20 cellular contexts compared by ENCODE assay signal in genomic region chr6:118168421-118168820, GRCh38.
"Had no signal": no experiment of that assay in that cellular context is flagged by ENCODE, and none has a peak within 500 bp of the region (broad histone marks: within the 10 kb centered on the region; RNA-seq: fewer than 3 reads in every experiment).

No MANE protein-coding gene starts in this region.

- DNase-seq: dorsolateral prefrontal cortex; effector CD8-positive, alpha-beta T cell; foreskin melanocyte; head of caudate nucleus; kidney glomerular epithelial cell; mammary epithelial cell; mucosa of descending colon; naive thymus-derived CD8-positive, alpha-beta T cell; psoas muscle; retina; right lobe of liver; spleen; stimulated activated CD4-positive, alpha-beta T cell treated with anti-CD3 and anti-CD28 coated beads, Interleukin-15, amount 100 ng/mL, for 24 hours; stimulated activated CD4-positive, alpha-beta T cell treated with anti-CD3 and anti-CD28 coated beads, Interleukin-1b, Interleukin-23, amount 100 ng/mL, for 48 hours; stimulated activated CD4-positive, alpha-beta T cell treated with anti-CD3 and anti-CD28 coated beads, Interleukin-4, amount 100 ng/mL, for 24 hours; stimulated activated naive B cell treated with anti-CD40 and anti-IgM and Interleukin-4, amounts not matched to agents 10 μg/mL and 1 μg/mL and 100 μg/mL, for 72 hours; stimulated activated naive CD8-positive, alpha-beta T cell treated with anti-CD3 and anti-CD28 coated beads, Interleukin-15, amount 100 ng/mL, for 72 hours; testis; upper lobe of right lung had no signal

- ATAC-seq: left lobe of liver; mucosa of descending colon; naive thymus-derived CD8-positive, alpha-beta T cell; psoas muscle; right lobe of liver; stimulated activated naive B cell treated with anti-CD40 and anti-IgM and Interleukin-4, amounts not matched to agents 10 μg/mL and 1 μg/mL and 100 μg/mL, for 72 hours; stimulated activated naive CD8-positive, alpha-beta T cell treated with anti-CD3 and anti-CD28 coated beads, Interleukin-15, amount 100 ng/mL, for 72 hours; upper lobe of right lung had no signal
